Comparison of ENCODE assay signal across 8 cellular contexts in genomic region chr6:158283304-158284005, GRCh38. TPM values are rescaled to one million over a fixed set of nuclear protein-coding genes. Genes with fewer than 3 reads are reported as not detected.
DNase-seq lines count a peak whose midpoint lies in the region; ATAC-seq, FAIRE-seq and TF ChIP-seq lines count a peak whose summit lies in the region.

No MANE protein-coding gene starts in this region.

- no peak for FAIRE-seq in frontal cortex (lab: Jason Lieb, UNC)

- DNase-seq in NB4 (ENCODE audit: low read depth), result peak; percentile 88
- DNase-seq in effector CD4-positive, alpha-beta T cell, result peak; percentile 9
- DNase-seq in occipital lobe (lab: John Stamatoyannopoulos, UW), result peak; percentile 10
- no peak for DNase-seq in NCI-H748 (lab: John Stamatoyannopoulos, UW; ENCODE audit: unreplicated experiment)
- DNase-seq in stimulated activated CD4-positive, alpha-beta T cell treated with anti-CD3 and anti-CD28 coated beads, Interleukin-4, amount 100 ng/mL, for 4 hours, result no peak
- no peak for DNase-seq in germinal center (ENCODE audit: low spot score)
- DNase-seq in frontal cortex (ENCODE audit: low spot score in 2 of 2), result no peak

- TF ChIP-seq POLR2A in GM18505 (IDR thresholded peaks at IDR 0.05; ENCODE audit: borderline replicate concordance, extremely low read depth, insufficient read depth, insufficient read length) (no peak), NB4 (IDR thresholded peaks at IDR 0.05; ENCODE audit: extremely low read depth, insufficient read length) (no peak)

- peak; percentile 58 for ATAC-seq in GM18505 (IDR thresholded peaks at IDR 0.05; ENCODE audit: unreplicated experiment)

- peak overlapping the region; percentile 7 for H3K4me3 ChIP-seq in NB4 (ENCODE audit: low read depth, low read length)

- no peak for TF ChIP-seq CTCF in NB4 (IDR thresholded peaks at IDR 0.05; ENCODE audit: low read depth, low read length)

RNA-seq across cellular contexts. Expression of gene TULP4, which starts 28.8 kb away (rescaled TPM):
- total RNA-seq in occipital lobe (1,454 TPM), frontal cortex (1,613 TPM)

Comparison
In these comparisons a context has a peak if more than half of its experiments do, and no peak if none do; other contexts are left out.
1. DNase-seq: peak in NB4 (single experiment), effector CD4-positive, alpha-beta T cell (single experiment) and occipital lobe (single experiment); none in NCI-H748 (single experiment), stimulated activated CD4-positive, alpha-beta T cell treated with anti-CD3 and anti-CD28 coated beads, Interleukin-4, amount 100 ng/mL, for 4 hours (0 of 2), germinal center (single experiment) and frontal cortex (0 of 2).